1 cellular context compared by ENCODE assay signal in the genomic region with DNA sequence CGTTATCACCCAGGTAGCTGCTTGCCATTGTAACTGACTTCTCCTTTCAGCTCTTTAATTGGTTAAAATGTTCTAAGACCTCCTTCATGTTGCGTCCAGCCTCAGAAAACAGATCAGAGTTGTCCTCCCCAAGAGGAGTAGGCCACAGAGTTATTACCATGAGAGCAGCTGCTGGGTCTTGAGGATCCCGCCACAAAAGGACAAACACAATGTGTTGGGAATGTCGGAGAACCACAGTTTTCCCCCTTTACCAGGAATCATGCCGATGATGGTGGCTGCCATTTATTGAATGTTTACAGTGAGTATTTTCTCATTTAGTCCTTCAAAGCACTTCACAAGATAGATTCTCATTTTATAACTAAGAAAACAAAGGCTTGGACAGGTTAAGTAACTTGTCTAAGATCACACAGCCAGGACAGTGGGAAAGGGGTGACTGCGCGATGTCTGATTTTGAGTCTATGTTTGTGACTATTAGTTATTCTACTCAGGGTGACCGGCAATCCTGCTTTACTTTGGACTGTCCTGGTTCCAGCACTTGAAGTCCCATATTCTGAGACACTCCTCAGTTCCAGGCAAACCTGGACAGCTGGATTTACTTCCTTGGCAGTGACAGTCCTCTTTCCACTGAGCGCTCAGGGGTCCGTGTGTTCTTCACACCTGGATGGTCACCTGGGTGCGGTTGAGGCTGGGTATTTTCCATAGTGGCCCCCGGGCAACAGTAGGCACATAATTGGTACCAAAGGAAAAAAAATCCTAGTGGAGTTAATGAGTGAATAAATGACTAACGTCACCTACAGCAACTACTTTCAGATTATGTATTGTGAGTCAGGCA.
TF ChIP-seq lines count a peak whose summit lies in the region.

No MANE protein-coding gene starts in this region.

TF ChIP-seq in HCT116, 20 proteins besides CTCF, POLR2A, EP300 and RAD21 (continued from another document):
- TF ChIP-seq, protein P1, sequence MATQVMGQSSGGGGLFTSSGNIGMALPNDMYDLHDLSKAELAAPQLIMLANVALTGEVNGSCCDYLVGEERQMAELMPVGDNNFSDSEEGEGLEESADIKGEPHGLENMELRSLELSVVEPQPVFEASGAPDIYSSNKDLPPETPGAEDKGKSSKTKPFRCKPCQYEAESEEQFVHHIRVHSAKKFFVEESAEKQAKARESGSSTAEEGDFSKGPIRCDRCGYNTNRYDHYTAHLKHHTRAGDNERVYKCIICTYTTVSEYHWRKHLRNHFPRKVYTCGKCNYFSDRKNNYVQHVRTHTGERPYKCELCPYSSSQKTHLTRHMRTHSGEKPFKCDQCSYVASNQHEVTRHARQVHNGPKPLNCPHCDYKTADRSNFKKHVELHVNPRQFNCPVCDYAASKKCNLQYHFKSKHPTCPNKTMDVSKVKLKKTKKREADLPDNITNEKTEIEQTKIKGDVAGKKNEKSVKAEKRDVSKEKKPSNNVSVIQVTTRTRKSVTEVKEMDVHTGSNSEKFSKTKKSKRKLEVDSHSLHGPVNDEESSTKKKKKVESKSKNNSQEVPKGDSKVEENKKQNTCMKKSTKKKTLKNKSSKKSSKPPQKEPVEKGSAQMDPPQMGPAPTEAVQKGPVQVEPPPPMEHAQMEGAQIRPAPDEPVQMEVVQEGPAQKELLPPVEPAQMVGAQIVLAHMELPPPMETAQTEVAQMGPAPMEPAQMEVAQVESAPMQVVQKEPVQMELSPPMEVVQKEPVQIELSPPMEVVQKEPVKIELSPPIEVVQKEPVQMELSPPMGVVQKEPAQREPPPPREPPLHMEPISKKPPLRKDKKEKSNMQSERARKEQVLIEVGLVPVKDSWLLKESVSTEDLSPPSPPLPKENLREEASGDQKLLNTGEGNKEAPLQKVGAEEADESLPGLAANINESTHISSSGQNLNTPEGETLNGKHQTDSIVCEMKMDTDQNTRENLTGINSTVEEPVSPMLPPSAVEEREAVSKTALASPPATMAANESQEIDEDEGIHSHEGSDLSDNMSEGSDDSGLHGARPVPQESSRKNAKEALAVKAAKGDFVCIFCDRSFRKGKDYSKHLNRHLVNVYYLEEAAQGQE (IDR thresholded peaks at IDR 0.05; ENCODE audit: low read depth) = no peak
